Comparison of ENCODE assay signal across 2 cellular contexts in genomic region chr14:103273847-103274615, GRCh38.
TF ChIP-seq lines count a peak whose summit lies in the region.

No MANE protein-coding gene starts in this region.

TF ChIP-seq in GM23338, 12 proteins besides CTCF, POLR2A, EP300 and RAD21:
- TF ChIP-seq ETS1 (IDR thresholded peaks at IDR 0.05): no peak
- peak; percentile 61 for TF ChIP-seq EZH2 (IDR thresholded peaks at IDR 0.05; ENCODE audit: low read depth, unreplicated experiment)
TF ChIP-seq in GM23338: peak in this region for 1.

TF ChIP-seq in H1, 55 proteins besides CTCF, POLR2A, EP300 and RAD21:
- peak; percentile 65 for TF ChIP-seq E2F6 (IDR thresholded peaks at IDR 0.05)
- TF ChIP-seq MAX (IDR thresholded peaks at IDR 0.05): peak; percentile 83
- no peak for TF ChIP-seq SRF (IDR thresholded peaks at IDR 0.05; ENCODE audit: low read depth, low read length)
